In genomic region chr3:20141841-20142240, GRCh38 we compare ENCODE assay signal across 9 cellular contexts. TPM values are rescaled to one million over a fixed set of nuclear protein-coding genes. Genes with fewer than 3 reads are reported as not detected.
DNase-seq lines count a peak whose midpoint lies in the region; ATAC-seq and TF ChIP-seq lines count a peak whose summit lies in the region.
"Had no signal": no experiment of that assay in that cellular context is flagged by ENCODE, and none has a peak within 500 bp of the region (broad histone marks: within the 10 kb centered on the region; RNA-seq: fewer than 3 reads in every experiment).

No MANE protein-coding gene starts in this region.

- H3K9me3 Mint-ChIP-seq in mesothelial cell of epicardium = no peaks in the 10 kb centered on the region

- peak overlapping the region in 1 of 4 donors; percentile 1 for H3K4me3 ChIP-seq in esophagus muscularis mucosa
- H3K4me3 ChIP-seq in transverse colon = no peak overlapping the region

- in situ Hi-C loops in transverse colon (cut with MboI; ENCODE audit: low pct_ligation_motif_present in 1 of 4, low pct_unique_long_range_greater_than_20kb in 1 of 4, low sequenced_read_pairs in 3 of 4) = no loop called here

- no peak for TF ChIP-seq POLR2A in esophagus muscularis mucosa (IDR thresholded peaks at IDR 0.05; ENCODE audit: low read depth)
- no peak for TF ChIP-seq POLR2A in transverse colon (IDR thresholded peaks at IDR 0.05)

- intact Hi-C loops in esophagus muscularis mucosa (cut with DNase I) (no loop called here), transverse colon (cut with DNase I; ENCODE audit: low total_unique reads) (loop anchor here (10.0 kb wide), 1 partner anchor 97 kb away; the partner anchor contains the start of gene KAT2B)

- H3K27ac ChIP-seq in esophagus muscularis mucosa (replicated peaks in 1 of 4) (peak overlapping the region; percentile 52 to 72 (median 63)), transverse colon (peak overlapping the region in 3 of 4 donors; percentile 26 to 38 (median 27))
- H3K27ac ChIP-seq: foreskin keratinocyte had no signal

- DNase-seq in NCI-H1417 (lab: John Stamatoyannopoulos, UW) (peak in 2 of 3 experiments; percentile 9 to 56), NCI-H1417 treated with DMSO at 0.1 percent for 48 hours (lab: John Stamatoyannopoulos, UW) (no peak), esophagus muscularis mucosa (ENCODE audit: extremely low spot score) (no peak), mesothelial cell of epicardium (ENCODE audit: low spot score in 2 of 2, unreplicated experiment in 2 of 2) (no peak), transverse colon (no peak), NCI-H526 treated with DMSO at 0.1 percent for 48 hours (lab: John Stamatoyannopoulos, UW) (no peak)
- DNase-seq: foreskin keratinocyte had no signal

- peaks cover 27% of the 10 kb centered on the region for H3K4me1 Mint-ChIP-seq in mesothelial cell of epicardium

- TF ChIP-seq EP300 in esophagus muscularis mucosa (IDR thresholded peaks at IDR 0.05) (no peak), transverse colon (IDR thresholded peaks at IDR 0.05; ENCODE audit: low read depth) (no peak)

- no peaks in the 10 kb centered on the region for H3K36me3 Mint-ChIP-seq in mesothelial cell of epicardium

- no peaks in the 10 kb centered on the region for H3K27me3 Mint-ChIP-seq in mesothelial cell of epicardium (ENCODE audit: low read depth)

- peak overlapping the region; percentile 61 for H3K27ac Mint-ChIP-seq in mesothelial cell of epicardium

- ATAC-seq in GM18868 (IDR thresholded peaks at IDR 0.05; ENCODE audit: unreplicated experiment) = no peak
- no peak for ATAC-seq in esophagus mucosa
- ATAC-seq: foreskin keratinocyte had no signal

- peaks cover 4 to 22% (median 14%) of the 10 kb centered on the region in 4 donors for H3K36me3 ChIP-seq in esophagus muscularis mucosa
- H3K36me3 ChIP-seq in transverse colon = peaks cover 0 to 13% (median 0%) of the 10 kb centered on the region in 4 donors

- H3K27me3 ChIP-seq in esophagus muscularis mucosa = no peaks in the 10 kb centered on the region
- no peaks in the 10 kb centered on the region for H3K27me3 ChIP-seq in transverse colon
- H3K27me3 ChIP-seq: foreskin keratinocyte had no signal

- H3K9me3 ChIP-seq in esophagus muscularis mucosa = no peaks in the 10 kb centered on the region
- H3K9me3 ChIP-seq in transverse colon = no peaks in the 10 kb centered on the region

- peaks cover 5 to 23% (median 20%) of the 10 kb centered on the region in 4 donors for H3K4me1 ChIP-seq in esophagus muscularis mucosa
- H3K4me1 ChIP-seq in transverse colon = no peaks in the 10 kb centered on the region
- H3K4me1 ChIP-seq: foreskin keratinocyte had no signal

- WGBS in esophagus muscularis mucosa = 21% methylated on average over 7 of the region's 7 CpGs
- WGBS in transverse colon (ENCODE audit: low coverage in 1 of 2), 2 donors = 81 to 88% methylated on average over 7 of the region's 7 CpGs

- peak in 1 of 3 experiments; percentile 26 for TF ChIP-seq CTCF in esophagus muscularis mucosa (IDR thresholded peaks at IDR 0.05)
- no peak for TF ChIP-seq CTCF in mesothelial cell of epicardium (IDR thresholded peaks at IDR 0.05; ENCODE audit: unreplicated experiment)
- TF ChIP-seq CTCF in transverse colon (IDR thresholded peaks at IDR 0.05) = no peak

- H3K4me3 Mint-ChIP-seq in mesothelial cell of epicardium = peak overlapping the region; percentile 14

RNA-seq across cellular contexts. Expression of gene SGO1, which starts 44.2 kb away (rescaled TPM):
- total RNA-seq in esophagus muscularis mucosa (under 1 TPM in 1 of 4 donors, not detected in 3; 0.34 TPM), mesothelial cell of epicardium (9.3 to 10.1 TPM (median 9.6 TPM) in 3 replicates), transverse colon (10 to 100 TPM in 1 of 4 donors, under 1 TPM in 2, not detected in 1; 0.79 to 26.5 (median 0.96) TPM), esophagus mucosa (5.4 TPM)

Comparison
In these comparisons a context has a peak if more than half of its experiments do, and no peak if none do; other contexts are left out.
1. DNase-seq: peak in NCI-H1417 (2 of 3); none in NCI-H1417 treated with DMSO at 0.1 percent for 48 hours (single experiment), esophagus muscularis mucosa (single experiment), mesothelial cell of epicardium (0 of 2), transverse colon (single experiment) and NCI-H526 treated with DMSO at 0.1 percent for 48 hours (single experiment).